ENCODE assay signal across 22 cellular contexts in genomic region chr1:94993931-94994645, GRCh38.
DNase-seq lines count a peak whose midpoint lies in the region; ATAC-seq, FAIRE-seq and TF ChIP-seq lines count a peak whose summit lies in the region.
"Had no signal": no experiment of that assay in that cellular context is flagged by ENCODE, and none has a peak within 500 bp of the region (broad histone marks: within the 10 kb centered on the region; RNA-seq: fewer than 3 reads in every experiment).

No MANE protein-coding gene starts in this region.

- intact Hi-C loops in naive thymus-derived CD4-positive, alpha-beta T cell (cut with micrococcal nuclease), result no loop called here

- ATAC-seq in naive thymus-derived CD4-positive, alpha-beta T cell, result no peak
- ATAC-seq in GM21786 (IDR thresholded peaks at IDR 0.05; ENCODE audit: unreplicated experiment) (no peak), GM21723 (IDR thresholded peaks at IDR 0.05; ENCODE audit: unreplicated experiment) (no peak), HG02588 (IDR thresholded peaks at IDR 0.05; ENCODE audit: unreplicated experiment) (no peak)

- H3K9me3 Mint-ChIP-seq in naive thymus-derived CD4-positive, alpha-beta T cell, result peaks cover 0 to 4% (median 0%) of the 10 kb centered on the region in 11 donors

- H3K9me3 ChIP-seq in naive thymus-derived CD4-positive, alpha-beta T cell (ENCODE audit: control insufficient read depth in 2 of 3, low read length in 3 of 3), result no peaks in the 10 kb centered on the region
- H3K9me3 ChIP-seq: suprapubic skin had no signal

- FAIRE-seq in urothelium cell line (lab: Jason Lieb, UNC), result no peak
- FAIRE-seq: D721Med had no signal

- peaks cover 0 to 24% (median 20%) of the 10 kb centered on the region in 7 donors for H3K4me1 Mint-ChIP-seq in naive thymus-derived CD4-positive, alpha-beta T cell

- peak overlapping the region in 5 of 9 donors; percentile 1 to 74 (median 34) for H3K27ac Mint-ChIP-seq in naive thymus-derived CD4-positive, alpha-beta T cell

- peak overlapping the region; percentile 43 for H3K27ac ChIP-seq in 22Rv1
- H3K27ac ChIP-seq in naive thymus-derived CD4-positive, alpha-beta T cell (ENCODE audit: low read depth, low read length), result no peak overlapping the region
- H3K27ac ChIP-seq: KMS-11, suprapubic skin had no signal

- H3K36me3 ChIP-seq in naive thymus-derived CD4-positive, alpha-beta T cell (ENCODE audit: control insufficient read depth in 2 of 3, insufficient read depth in 3 of 3, low read length in 3 of 3), result no peaks in the 10 kb centered on the region
- H3K36me3 ChIP-seq: suprapubic skin had no signal

- no peak for TF ChIP-seq CTCF in 22Rv1 (IDR thresholded peaks at IDR 0.05)

- H3K36me3 Mint-ChIP-seq in naive thymus-derived CD4-positive, alpha-beta T cell, result peaks cover 0 to 7% (median 4%) of the 10 kb centered on the region in 5 donors

- H3K27me3 Mint-ChIP-seq in naive thymus-derived CD4-positive, alpha-beta T cell, result no peaks in the 10 kb centered on the region

- H3K4me3 Mint-ChIP-seq in naive thymus-derived CD4-positive, alpha-beta T cell, result peak overlapping the region in 5 of 10 donors; percentile 0 to 51 (median 26)

- DNase-seq in HT-29 (ENCODE audit: low spot score) (peak; percentile 41), dermis blood vessel endothelial cell (peak; percentile 55), urothelium cell line (ENCODE audit: low spot score) (no peak)
- no peak for DNase-seq in naive thymus-derived CD4-positive, alpha-beta T cell
- DNase-seq: activated effector memory CD4-positive, alpha-beta T cell treated with anti-CD3 and anti-CD28 coated beads, Interleukin-2, amount 50 U/mL, for 16 hours; cerebellar nuclear complex; effector memory CD4-positive, alpha-beta T cell; glutamatergic neuron; NCI-H1105; NCI-H510A treated with DMSO at 0.1 percent for 48 hours; NK-92 treated with Interleukin-12 subunit alpha and Interleukin-12 subunit beta, amount 100 ng/mL, for 24 hours; nucleus accumbens; retina; stimulated activated CD4-positive, alpha-beta T cell treated with anti-CD3 and anti-CD28 coated beads, Interleukin-15, amount 100 ng/mL, for 24 hours; T-helper 2 cell had no signal

- CTCF ChIA-PET in naive thymus-derived CD4-positive, alpha-beta T cell (lab: Charles Lee), result interaction anchor here (3.4 kb wide), 1 partner anchor 140 kb away, joined by 12 read pairs; no protein-coding TSS in a partner anchor

- H3K4me1 ChIP-seq in naive thymus-derived CD4-positive, alpha-beta T cell (ENCODE audit: control insufficient read depth in 2 of 2, insufficient read depth in 2 of 2, low read length in 2 of 2), result peaks cover 0 to 14% of the 10 kb centered on the region in 2 donors

- POLR2A ChIA-PET in naive thymus-derived CD4-positive, alpha-beta T cell (lab: Charles Lee), result interaction anchor here (1.5 kb wide), 1 partner anchor 79 kb away, joined by 3 read pairs; the partner anchor contains the start of gene ALG14

- H3K4me3 ChIP-seq in naive thymus-derived CD4-positive, alpha-beta T cell (ENCODE audit: low read length), result no peak overlapping the region
- H3K4me3 ChIP-seq: suprapubic skin had no signal

- no peaks in the 10 kb centered on the region for H3K27me3 ChIP-seq in naive thymus-derived CD4-positive, alpha-beta T cell (ENCODE audit: control insufficient read depth in 2 of 2, insufficient read depth in 2 of 2, low read length in 2 of 2)
- H3K27me3 ChIP-seq: suprapubic skin had no signal

Comparison
In these comparisons a context has a peak if more than half of its experiments do, and no peak if none do; other contexts are left out.
1. DNase-seq: peak in HT-29 (single experiment) and dermis blood vessel endothelial cell (single experiment); none in naive thymus-derived CD4-positive, alpha-beta T cell (0 of 9) and urothelium cell line (single experiment).